ENCODE assay signal across 8 cellular contexts in genomic region chr4:106316773-106317409, GRCh38. TPM values are rescaled to one million over a fixed set of nuclear protein-coding genes. Genes with fewer than 3 reads are reported as not detected.
A peak's percentile ranks its signal among the peaks of the same experiment; 100 is the strongest.
DNase-seq lines count a peak whose midpoint lies in the region; ATAC-seq and TF ChIP-seq lines count a peak whose summit lies in the region.

No MANE protein-coding gene starts in this region.

- no peaks in the 10 kb centered on the region for H3K9me3 Mint-ChIP-seq in activated CD4-positive, alpha-beta T cell treated with anti-CD3 and anti-CD28 coated beads for 36 hours (ENCODE audit: low read depth)

- WGBS in stomach, 5 donors, result 1 to 4% (median 3%) methylated on average over 13 of the region's 13 CpGs

- no peaks in the 10 kb centered on the region for H4K20me1 ChIP-seq in OCI-LY3 (ENCODE audit: insufficient read depth, low read length)

- peak overlapping the region; percentile 97 for H3K4me2 ChIP-seq in OCI-LY3 (ENCODE audit: low read length)

- peaks cover 52% of the 10 kb centered on the region for H3K4me1 Mint-ChIP-seq in activated CD4-positive, alpha-beta T cell treated with anti-CD3 and anti-CD28 coated beads for 36 hours

- no peak for TF ChIP-seq EP300 in stomach (IDR thresholded peaks at IDR 0.05)

- H3K27me3 Mint-ChIP-seq in activated CD4-positive, alpha-beta T cell treated with anti-CD3 and anti-CD28 coated beads for 36 hours, result no peaks in the 10 kb centered on the region

- H3K4me1 ChIP-seq in left ventricle myocardium inferior (peaks cover 57% of the 10 kb centered on the region), OCI-LY3 (ENCODE audit: low read length) (peaks cover 29% of the 10 kb centered on the region), stomach (peaks cover 26 to 63% (median 42%) of the 10 kb centered on the region in 4 donors)

- intact Hi-C loops in left ventricle myocardium inferior (cut with micrococcal nuclease), result no loop called here
- intact Hi-C loops in left ventricle myocardium superior (cut with micrococcal nuclease), result no loop called here
- intact Hi-C loops in stomach (cut with DNase I; ENCODE audit: low total_unique reads), result no loop called here
- intact Hi-C loops in activated CD4-positive, alpha-beta T cell treated with anti-CD3 and anti-CD28 coated beads for 36 hours (cut with DNase I, micrococcal nuclease), result loop anchor here (2.0 to 10.0 kb wide), 5 partner anchors 608 to 1672 kb away; partner anchors contain the start of genes GSTCD (in 2 of the 2), INTS12 (in 2 of the 2), HADH (in 1 of the 2) and PAPSS1 (in 1 of the 2)

- H3K4me3 Mint-ChIP-seq in activated CD4-positive, alpha-beta T cell treated with anti-CD3 and anti-CD28 coated beads for 36 hours, result no peak overlapping the region

- H3K27me3 ChIP-seq in left ventricle myocardium inferior (ENCODE audit: low read depth), result no peaks in the 10 kb centered on the region
- H3K27me3 ChIP-seq in OCI-LY3 (ENCODE audit: low read depth, low read length), result no peaks in the 10 kb centered on the region
- H3K27me3 ChIP-seq in stomach, result no peaks in the 10 kb centered on the region

- DNase-seq in left ventricle myocardium inferior (no peak), left ventricle myocardium superior (no peak), fibroblast of villous mesenchyme (ENCODE audit: low read depth) (no peak), stomach (no peak), NCI-H1436 (lab: John Stamatoyannopoulos, UW) (no peak), NCI-H2107 (lab: John Stamatoyannopoulos, UW) (no peak)
- DNase-seq in activated CD4-positive, alpha-beta T cell treated with anti-CD3 and anti-CD28 coated beads for 36 hours, result no peak

- H3K4me3 ChIP-seq in left ventricle myocardium inferior, result peak overlapping the region; percentile 76
- H3K4me3 ChIP-seq in OCI-LY3 (ENCODE audit: low read length), result peak overlapping the region; percentile 98
- H3K4me3 ChIP-seq in fibroblast of villous mesenchyme (ENCODE audit: low read depth, low read length), result peak overlapping the region; percentile 91
- peak overlapping the region; percentile 82 to 88 (median 86) for H3K4me3 ChIP-seq in stomach

- peak overlapping the region; percentile 96 for H3K9ac ChIP-seq in OCI-LY3 (ENCODE audit: low read length)

- no peak for TF ChIP-seq POLR2A in stomach (IDR thresholded peaks at IDR 0.05)

- H3K36me3 Mint-ChIP-seq in activated CD4-positive, alpha-beta T cell treated with anti-CD3 and anti-CD28 coated beads for 36 hours (ENCODE audit: low read depth), result peaks cover 29% of the 10 kb centered on the region

- H3K79me2 ChIP-seq in OCI-LY3 (ENCODE audit: low read length), result peaks cover 80% of the 10 kb centered on the region

- POLR2A ChIA-PET in activated CD4-positive, alpha-beta T cell treated with anti-CD3 and anti-CD28 coated beads for 36 hours (lab: Charles Lee), result no interaction called here

- H3K27ac Mint-ChIP-seq in activated CD4-positive, alpha-beta T cell treated with anti-CD3 and anti-CD28 coated beads for 36 hours, result no peak overlapping the region

- peak overlapping the region; percentile 88; the same call in 1 of the 2 replicates for H2AFZ ChIP-seq in OCI-LY3 (ENCODE audit: low read depth, low read length)

- H3K27ac ChIP-seq in left ventricle myocardium inferior (replicated peaks) (peak overlapping the region; percentile 92), OCI-LY3 (ENCODE audit: low read length) (peak overlapping the region; percentile 83), stomach (peak overlapping the region; percentile 86 to 97 (median 96))

- peaks cover 8% of the 10 kb centered on the region for H3K36me3 ChIP-seq in left ventricle myocardium inferior
- peaks cover 16% of the 10 kb centered on the region for H3K36me3 ChIP-seq in OCI-LY3 (replicated peaks; ENCODE audit: low read depth, low read length)
- H3K36me3 ChIP-seq in stomach, result peaks cover 8 to 12% (median 11%) of the 10 kb centered on the region in 4 donors

- no peak for ATAC-seq in left ventricle myocardium superior
- no peak for ATAC-seq in activated CD4-positive, alpha-beta T cell treated with anti-CD3 and anti-CD28 coated beads for 36 hours

- H3K9me3 ChIP-seq in left ventricle myocardium inferior (replicated peaks), result no peaks in the 10 kb centered on the region
- H3K9me3 ChIP-seq in OCI-LY3 (ENCODE audit: insufficient read depth, low read length), result no peaks in the 10 kb centered on the region
- H3K9me3 ChIP-seq in stomach, result no peaks in the 10 kb centered on the region

- CTCF ChIA-PET in activated CD4-positive, alpha-beta T cell treated with anti-CD3 and anti-CD28 coated beads for 36 hours (lab: Charles Lee), result interaction anchor here (1.2 kb wide), 1 partner anchor 10 kb away, joined by 3 read pairs; no protein-coding TSS in a partner anchor

- no peak for TF ChIP-seq CTCF in left ventricle myocardium inferior (IDR thresholded peaks at IDR 0.05; ENCODE audit: borderline replicate concordance)
- TF ChIP-seq CTCF in OCI-LY3 (IDR thresholded peaks at IDR 0.05; ENCODE audit: low read depth, low read length), result no peak
- TF ChIP-seq CTCF in fibroblast of villous mesenchyme (IDR thresholded peaks at IDR 0.05; ENCODE audit: insufficient read depth, low read depth, low read length), result no peak
- TF ChIP-seq CTCF in stomach (IDR thresholded peaks at IDR 0.05), result no peak

RNA-seq across cellular contexts. Expression of gene AIMP1, which starts 0.5 kb away (rescaled TPM):
- total RNA-seq in left ventricle myocardium inferior (36.4 TPM), left ventricle myocardium superior (36.6 TPM), fibroblast of villous mesenchyme (24.2 and 27.6 TPM in 2 replicates), stomach (100 to 1,000 TPM in 1 of 5 donors, 10 to 100 TPM in 4; 13.9 to 437 (median 24.5) TPM)
- polyA plus RNA-seq in stomach, result 10 to 100 TPM; 19.7 to 30.2 (median 29.9) TPM
- total RNA-seq in activated CD4-positive, alpha-beta T cell treated with anti-CD3 and anti-CD28 coated beads for 36 hours, result 10 to 100 TPM; 41.9 to 69.5 TPM

RNA-seq across cellular contexts. Expression of gene TBCK, which starts 0.9 kb away (rescaled TPM):
- total RNA-seq in left ventricle myocardium inferior (20.3 TPM), left ventricle myocardium superior (16.5 TPM), fibroblast of villous mesenchyme (41.6 and 80.3 TPM in 2 replicates), stomach (100 to 1,000 TPM in 1 of 5 donors, 10 to 100 TPM in 4; 26.5 to 140 (median 67.0) TPM)
- polyA plus RNA-seq in stomach, result 1 to 10 TPM; 3.2 to 8.6 (median 4.5) TPM
- total RNA-seq in activated CD4-positive, alpha-beta T cell treated with anti-CD3 and anti-CD28 coated beads for 36 hours, result 10 to 100 TPM; 22.5 to 25.1 TPM

RNA-seq across cellular contexts. Expression of gene GIMD1, which starts 51.7 kb away (rescaled TPM):
- not detected for total RNA-seq in left ventricle myocardium inferior
- total RNA-seq in left ventricle myocardium superior, result not detected
- total RNA-seq in fibroblast of villous mesenchyme, result not detected in 2 replicates
- total RNA-seq in stomach, result not detected
- not detected for polyA plus RNA-seq in stomach
- total RNA-seq in activated CD4-positive, alpha-beta T cell treated with anti-CD3 and anti-CD28 coated beads for 36 hours, result not detected

Comparison
In these comparisons a context has a peak if more than half of its experiments do, and no peak if none do; other contexts are left out.
1. intact Hi-C loops: an anchor here in activated CD4-positive, alpha-beta T cell treated with anti-CD3 and anti-CD28 coated beads for 36 hours (2.0 to 10.0 kb wide); none called in left ventricle myocardium inferior, left ventricle myocardium superior and stomach.